Comparison of ENCODE assay signal across 22 cellular contexts in genomic region chr17:73172252-73172651, GRCh38. TPM values are rescaled to one million over a fixed set of nuclear protein-coding genes. Genes with fewer than 3 reads are reported as not detected.
"Had no signal": no experiment of that assay in that cellular context is flagged by ENCODE, and none has a peak within 500 bp of the region (broad histone marks: within the 10 kb centered on the region; RNA-seq: fewer than 3 reads in every experiment).

No MANE protein-coding gene starts in this region.

- H3K9me3 ChIP-seq: esophagus squamous epithelium, gastroesophageal sphincter, left ventricle myocardium inferior, thyroid gland, upper lobe of right lung had no signal

- H3K36me3 ChIP-seq: esophagus squamous epithelium, gastroesophageal sphincter, left ventricle myocardium inferior, thyroid gland, upper lobe of right lung had no signal

- H3K27ac ChIP-seq: coronary artery, esophagus squamous epithelium, gastroesophageal sphincter, left ventricle myocardium inferior, parathyroid adenoma, thyroid gland, upper lobe of right lung had no signal

- H3K4me3 Mint-ChIP-seq: activated naive CD8-positive, alpha-beta T cell treated with anti-CD3 and anti-CD28 coated beads, Interleukin-2, amount 50 U/mL, for 24 hours; activated T-cell treated with anti-CD3 and anti-CD28 coated beads, Interleukin-2, amount 50 U/mL, for 4 hours; mesothelial cell of epicardium; nephron; stimulated activated naive CD8-positive, alpha-beta T cell treated with anti-CD3 and anti-CD28 coated beads, Interleukin-15, Interleukin-2, amounts not matched to agents 100 ng/mL and 50 ng/mL, for 24 hours had no signal

- H3K4me1 Mint-ChIP-seq: mesothelial cell of epicardium had no signal

- H3K9ac ChIP-seq: parathyroid adenoma had no signal

- H3K27me3 ChIP-seq: thyroid gland had no signal

- H3K4me3 ChIP-seq: coronary artery, esophagus squamous epithelium, gastroesophageal sphincter, left ventricle myocardium inferior, thyroid gland, upper lobe of right lung had no signal

- H3K27ac Mint-ChIP-seq: activated naive CD8-positive, alpha-beta T cell treated with anti-CD3 and anti-CD28 coated beads, Interleukin-2, amount 50 U/mL, for 24 hours; activated T-helper 2 cell treated with anti-CD3 and anti-CD28 coated beads, Interferon-gamma antibody, Interleukin-2, Interleukin-4, amounts not matched to agents 10 μg/mL and 5 μg/mL and 100 μg/mL, durations not matched to agents 14 hours and 24 hours and 36 hours; mesothelial cell of epicardium; nephron; stimulated activated naive CD8-positive, alpha-beta T cell treated with anti-CD3 and anti-CD28 coated beads, Interleukin-15, Interleukin-2, amounts not matched to agents 100 ng/mL and 50 ng/mL, for 24 hours had no signal

- H3K36me3 Mint-ChIP-seq: mesothelial cell of epicardium had no signal

- H3K4me1 ChIP-seq: esophagus squamous epithelium, gastroesophageal sphincter, left ventricle myocardium inferior, parathyroid adenoma, thyroid gland, upper lobe of right lung had no signal

- H3K9me3 Mint-ChIP-seq: activated T-cell treated with anti-CD3 and anti-CD28 coated beads, Interleukin-2, amount 50 U/mL, for 4 hours; activated T-helper 2 cell treated with anti-CD3 and anti-CD28 coated beads, Interferon-gamma antibody, Interleukin-2, Interleukin-4, amounts not matched to agents 10 μg/mL and 5 μg/mL and 100 μg/mL, durations not matched to agents 14 hours and 24 hours and 36 hours; mesothelial cell of epicardium; nephron had no signal

- DNase-seq: activated CD4-positive, CD25-positive, alpha-beta regulatory T cell treated with anti-CD3 and anti-CD28 coated beads, Interleukin-2, amount 50 U/mL, for 72 hours; activated CD8-positive, alpha-beta memory T cell treated with anti-CD3 and anti-CD28 coated beads for 24 hours; activated naive CD8-positive, alpha-beta T cell treated with anti-CD3 and anti-CD28 coated beads, Interleukin-2, amount 50 U/mL, for 24 hours; cerebellar nuclear complex; esophagus squamous epithelium; hypothalamus; left ventricle myocardium inferior; mammary epithelial cell; right cardiac atrium; stimulated activated CD4-positive, alpha-beta T cell treated with anti-CD3 and anti-CD28 coated beads, Interleukin-12 subunit alpha, Interleukin-12 subunit beta, amount 100 ng/mL, for 4 hours; substantia nigra; thyroid gland; upper lobe of right lung had no signal

RNA-seq across cellular contexts. Expression of gene SSTR2, which starts 7.4 kb away (rescaled TPM):
- total RNA-seq: mammary epithelial cell, pulmonary artery endothelial cell had no signal
- polyA plus RNA-seq: mammary epithelial cell had no signal
